8 cellular contexts compared by ENCODE assay signal in the genomic region with DNA sequence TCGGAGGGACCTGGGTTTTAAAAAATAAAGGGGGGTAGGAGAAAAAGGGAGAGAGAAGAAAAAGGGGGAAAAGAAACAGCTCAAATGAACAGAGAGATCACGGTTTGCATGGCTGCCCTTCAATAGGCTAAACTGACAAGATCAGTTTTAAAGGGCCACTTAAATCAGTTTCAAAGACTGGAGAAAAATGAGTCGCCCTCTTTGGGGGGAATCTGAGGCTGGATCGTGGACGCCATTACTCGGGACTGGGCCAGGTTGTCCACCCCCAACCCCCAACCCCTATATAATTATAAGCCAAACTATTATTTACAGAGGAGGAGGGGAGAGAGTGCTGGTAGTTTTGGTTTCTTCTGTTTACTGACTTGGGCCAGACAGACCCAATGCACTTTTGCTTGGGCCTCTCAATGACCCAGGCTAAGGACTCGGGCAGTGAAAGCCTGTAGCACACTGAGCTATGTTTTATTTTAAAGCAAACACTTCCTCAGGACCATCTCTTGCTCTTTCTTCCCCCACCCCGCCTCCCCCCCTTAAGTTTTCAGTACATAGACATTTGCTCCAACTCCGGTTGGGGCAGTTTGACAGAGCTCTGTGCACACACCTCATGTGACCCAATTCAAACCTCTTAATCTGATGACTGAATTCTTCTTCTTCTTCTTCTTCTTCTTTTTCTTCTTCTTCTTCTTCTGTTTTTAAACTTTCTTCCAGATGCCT. TPM values are rescaled to one million over a fixed set of nuclear protein-coding genes. Genes with fewer than 3 reads are reported as not detected.
A peak's percentile ranks its signal among the peaks of the same experiment; 100 is the strongest.
DNase-seq lines count a peak whose midpoint lies in the region; ATAC-seq and TF ChIP-seq lines count a peak whose summit lies in the region.

No MANE protein-coding gene starts in this region.

- H3K27ac ChIP-seq in stomach = peak overlapping the region; percentile 89 to 97 (median 97)

- intact Hi-C loops in left colon (cut with DNase I, micrococcal nuclease) = no loop called here
- intact Hi-C loops in stomach (cut with DNase I; ENCODE audit: low total_unique reads) = no loop called here

- DNase-seq in HT-29 (ENCODE audit: low spot score) = peak; percentile 74
- peak; percentile 51 for DNase-seq in astrocyte of the spinal cord (ENCODE audit: low read depth, low spot score)
- no peak for DNase-seq in left colon
- DNase-seq in stomach = no peak
- DNase-seq in NCI-H82 treated with DMSO at 0.1 percent for 48 hours (lab: John Stamatoyannopoulos, UW; ENCODE audit: unreplicated experiment) = no peak

- no peak for TF ChIP-seq POLR2A in stomach (IDR thresholded peaks at IDR 0.05)

- peaks cover 0 to 14% (median 5%) of the 10 kb centered on the region in 4 donors for H3K4me1 ChIP-seq in stomach

- WGBS in stomach, 5 donors = 1 to 7% (median 5%) methylated on average over 9 of the region's 9 CpGs

- TF ChIP-seq CTCF in astrocyte of the spinal cord (IDR thresholded peaks at IDR 0.05; ENCODE audit: low read depth, low read length) (no peak), stomach (IDR thresholded peaks at IDR 0.05) (no peak)

- H3K4me3 ChIP-seq in astrocyte of the spinal cord (ENCODE audit: low read depth, low read length) = peak overlapping the region; percentile 99
- peak overlapping the region; percentile 80 to 89 (median 88) for H3K4me3 ChIP-seq in stomach

- peaks cover 26 to 67% (median 39%) of the 10 kb centered on the region in 4 donors for H3K36me3 ChIP-seq in stomach

- H3K9me3 ChIP-seq in stomach = no peaks in the 10 kb centered on the region

- in situ Hi-C loops in astrocyte of the spinal cord (cut with HindIII; ENCODE audit: low sequenced_read_pairs) = loop anchor here (25.0 kb wide), 1 partner anchor 1049 kb away; no protein-coding TSS in a partner anchor

- peak; percentile 25 for ATAC-seq in left colon
- ATAC-seq in HG03097 (IDR thresholded peaks at IDR 0.05; ENCODE audit: low FRiP score, unreplicated experiment) = no peak
- no peak for ATAC-seq in GM18867 (IDR thresholded peaks at IDR 0.05; ENCODE audit: unreplicated experiment)
- no peak for ATAC-seq in GM19023 (IDR thresholded peaks at IDR 0.05; ENCODE audit: unreplicated experiment)

- H3K27me3 ChIP-seq in stomach = peaks cover 0 to 49% (median 0%) of the 10 kb centered on the region in 3 donors

- TF ChIP-seq EP300 in stomach (IDR thresholded peaks at IDR 0.05) = no peak

RNA-seq across cellular contexts. Expression of gene NR2F2, which starts 6.3 kb away (rescaled TPM):
- total RNA-seq in HT-29 (2014; rRNA removed; shearing (Covaris generic)) = 12.6 and 14.0 TPM in 2 replicates
- 10 to 100 TPM; 24.9 to 35.3 TPM for total RNA-seq in left colon
- 10 to 100 TPM; 36.8 to 96.2 (median 63.0) TPM for total RNA-seq in stomach
- polyA plus RNA-seq in stomach = 10 to 100 TPM; 30.9 to 47.4 (median 39.7) TPM

Comparison
In these comparisons a context has a peak if more than half of its experiments do, and no peak if none do; other contexts are left out.
1. DNase-seq: peak in HT-29 (single experiment) and astrocyte of the spinal cord (single experiment); none in left colon (0 of 2), stomach (single experiment) and NCI-H82 treated with DMSO at 0.1 percent for 48 hours (single experiment).